Comparison of ENCODE assay signal across 26 cellular contexts in genomic region chr11:61315260-61315659, GRCh38.
"Had no signal": no experiment of that assay in that cellular context is flagged by ENCODE, and none has a peak within 500 bp of the region (broad histone marks: within the 10 kb centered on the region; RNA-seq: fewer than 3 reads in every experiment).

No MANE protein-coding gene starts in this region.

- H3K4me1 ChIP-seq: Peyer's patch had no signal

- DNase-seq: activated CD4-positive, alpha-beta T cell treated with anti-CD3 and anti-CD28 coated beads, Interleukin-2, amount 10 ng/mL, durations not matched to agents 24 days and 14 days; activated CD4-positive, alpha-beta T cell treated with anti-CD3 and anti-CD28 coated beads, Interleukin-2, amount 50 U/mL, for 48 hours; activated CD4-positive, CD25-positive, alpha-beta regulatory T cell treated with anti-CD3 and anti-CD28 coated beads, Interleukin-2, amount 50 U/mL, for 72 hours; activated CD8-positive, alpha-beta memory T cell treated with anti-CD3 and anti-CD28 coated beads for 24 hours; activated effector memory CD4-positive, alpha-beta T cell treated with Interleukin-2 at 50 U/mL for 16 hours; activated naive CD4-positive, alpha-beta T cell; amygdala; brain microvascular endothelial cell; caudate nucleus; KG1; NCI-H1092; NCI-H1417; NCI-H1930; NCI-H2171 treated with DMSO at 0.1 percent for 48 hours; NCI-H345; NCI-H510A; NCI-H69; NK-92 treated with Interleukin-12 subunit alpha and Interleukin-12 subunit beta, amount 100 ng/mL, for 24 hours; OCI-M1; Peyer's patch; SIG-M5; T-helper 17 cell; T-helper 9 cell had no signal

- ATAC-seq: T-helper 17 cell, WTC11 had no signal

- H3K4me1 Mint-ChIP-seq: activated CD4-positive, alpha-beta T cell treated with anti-CD3 and anti-CD28 coated beads, Interleukin-2, amount 10 ng/mL, durations not matched to agents 24 days and 14 days; T-helper 17 cell; WTC11 had no signal

- H3K27me3 ChIP-seq: brain microvascular endothelial cell, Peyer's patch had no signal

- H3K27ac Mint-ChIP-seq: activated CD4-positive, alpha-beta T cell treated with anti-CD3 and anti-CD28 coated beads, Interleukin-2, amount 10 ng/mL, durations not matched to agents 24 days and 14 days; activated naive CD8-positive, alpha-beta T cell; activated T-helper 1 cell treated with anti-CD3 and anti-CD28 coated beads, Interleukin-12 subunit alpha, Interleukin-12 subunit beta, Interleukin-2, Interleukin-4 antibody, amounts not matched to agents 30 ng/mL and 10 ng/mL and 1 ng/mL, durations not matched to agents 14 hours and 24 hours and 36 hours; T-helper 17 cell; WTC11 had no signal

- H3K9me3 Mint-ChIP-seq: activated CD4-positive, alpha-beta T cell treated with anti-CD3 and anti-CD28 coated beads, Interleukin-2, amount 10 ng/mL, durations not matched to agents 24 days and 14 days; activated T-helper 1 cell treated with anti-CD3 and anti-CD28 coated beads, Interleukin-12 subunit alpha, Interleukin-12 subunit beta, Interleukin-2, Interleukin-4 antibody, amounts not matched to agents 30 ng/mL and 10 ng/mL and 1 ng/mL, durations not matched to agents 14 hours and 24 hours and 36 hours; WTC11 had no signal

- H3K4me3 ChIP-seq: Peyer's patch had no signal

- H3K4me3 Mint-ChIP-seq: activated CD4-positive, alpha-beta T cell treated with anti-CD3 and anti-CD28 coated beads, Interleukin-2, amount 10 ng/mL, durations not matched to agents 24 days and 14 days; activated naive CD8-positive, alpha-beta T cell; activated T-helper 1 cell treated with anti-CD3 and anti-CD28 coated beads, Interleukin-12 subunit alpha, Interleukin-12 subunit beta, Interleukin-2, Interleukin-4 antibody, amounts not matched to agents 30 ng/mL and 10 ng/mL and 1 ng/mL, durations not matched to agents 14 hours and 24 hours and 36 hours; T-helper 17 cell; WTC11 had no signal

- H3K27ac ChIP-seq: brain microvascular endothelial cell, Peyer's patch had no signal

- H3K27me3 Mint-ChIP-seq: activated CD4-positive, alpha-beta T cell treated with anti-CD3 and anti-CD28 coated beads, Interleukin-2, amount 10 ng/mL, durations not matched to agents 24 days and 14 days; activated naive CD8-positive, alpha-beta T cell; T-helper 17 cell had no signal
